In the genomic region with DNA sequence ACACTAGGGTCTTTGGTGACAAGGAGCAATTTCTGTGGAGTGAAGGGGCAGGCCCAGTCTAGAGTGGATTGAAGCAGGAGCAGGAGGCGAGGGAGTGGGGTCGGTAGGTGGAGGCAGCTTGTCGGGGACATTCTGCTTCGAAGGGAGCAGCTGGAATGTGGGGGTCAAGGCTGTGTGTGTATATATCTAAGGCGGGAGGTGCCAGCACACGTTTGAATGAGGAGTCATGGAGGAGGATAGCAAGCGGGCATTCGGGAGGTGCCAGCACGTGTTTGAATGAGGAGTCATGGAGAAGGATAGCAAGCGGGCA, we compare ENCODE assay signal across 25 cellular contexts.
"Had no signal": no experiment of that assay in that cellular context is flagged by ENCODE, and none has a peak within 500 bp of the region (broad histone marks: within the 10 kb centered on the region; RNA-seq: fewer than 3 reads in every experiment).

No MANE protein-coding gene starts in this region.

- H3K27ac Mint-ChIP-seq: activated B cell treated with CpG ODN at 0.5 μM for 24 hours; activated CD8-positive, alpha-beta T cell treated with anti-CD3 and anti-CD28 coated beads for 36 hours; activated naive CD8-positive, alpha-beta T cell treated with anti-CD3 and anti-CD28 coated beads, Interleukin-2, amount 10 ng/mL, durations not matched to agents 7 days and 5 days; activated T-cell treated with anti-CD3 and anti-CD28 coated beads, Interleukin-2, amount 50 U/mL, for 72 hours; activated T-helper 2 cell treated with anti-CD3 and anti-CD28 coated beads, Interferon-gamma antibody, Interleukin-2, Interleukin-4, amounts not matched to agents 10 μg/mL and 5 μg/mL and 100 μg/mL, durations not matched to agents 14 hours and 24 hours and 36 hours; T-cell had no signal

- H3K36me3 Mint-ChIP-seq: activated naive CD8-positive, alpha-beta T cell treated with anti-CD3 and anti-CD28 coated beads, Interleukin-2, amount 10 ng/mL, durations not matched to agents 7 days and 5 days; T-cell had no signal

- H3K4me1 Mint-ChIP-seq: activated B cell treated with CpG ODN at 0.5 μM for 24 hours; activated naive CD8-positive, alpha-beta T cell treated with anti-CD3 and anti-CD28 coated beads, Interleukin-2, amount 10 ng/mL, durations not matched to agents 7 days and 5 days; T-cell had no signal

- H3K27me3 Mint-ChIP-seq: activated B cell treated with CpG ODN at 0.5 μM for 24 hours; activated CD8-positive, alpha-beta T cell treated with anti-CD3 and anti-CD28 coated beads for 36 hours; activated naive CD8-positive, alpha-beta T cell treated with anti-CD3 and anti-CD28 coated beads, Interleukin-2, amount 10 ng/mL, durations not matched to agents 7 days and 5 days; T-cell had no signal

- H3K4me3 ChIP-seq: adrenal gland, MG63, SK-N-MC had no signal

- DNase-seq: activated B cell treated with CpG ODN at 0.5 μM for 24 hours; activated CD4-positive, alpha-beta T cell treated with anti-CD3 and anti-CD28 coated beads for 1 hour; activated CD4-positive, alpha-beta T cell treated with anti-CD3 and anti-CD28 coated beads, Interleukin-2, amount 50 U/mL, for 1 hour; activated CD8-positive, alpha-beta memory T cell treated with anti-CD3 and anti-CD28 coated beads, Interleukin-2, amount 50 U/mL, for 4 hours; activated CD8-positive, alpha-beta T cell treated with anti-CD3 and anti-CD28 coated beads for 36 hours; activated naive CD4-positive, alpha-beta T cell treated with anti-CD3 and anti-CD28 coated beads, Interleukin-2, amount 50 U/mL, for 16 hours; activated naive CD8-positive, alpha-beta T cell treated with anti-CD3 and anti-CD28 coated beads, Interleukin-2, amount 10 ng/mL, durations not matched to agents 7 days and 5 days; activated T-cell treated with anti-CD3 and anti-CD28 coated beads, Interleukin-2, amount 50 U/mL, for 72 hours; anterior cingulate cortex; MG63; MV-4-11; NCI-H1092 treated with DMSO at 0.1 percent for 48 hours; NCI-H1436; NCI-H1694 treated with DMSO at 0.1 percent for 48 hours; NCI-H2029 treated with DMSO at 0.1 percent for 48 hours; NCI-H345; NCI-H510A; NCI-H526 treated with DMSO at 0.1 percent for 48 hours; NCI-H82; T-cell; T-helper 2 cell; T1000 had no signal

- H3K27ac ChIP-seq: adrenal gland, SK-N-MC had no signal

- H3K4me1 ChIP-seq: adrenal gland had no signal

- H3K9me3 Mint-ChIP-seq: activated B cell treated with CpG ODN at 0.5 μM for 24 hours; activated CD8-positive, alpha-beta T cell treated with anti-CD3 and anti-CD28 coated beads for 36 hours; activated naive CD8-positive, alpha-beta T cell treated with anti-CD3 and anti-CD28 coated beads, Interleukin-2, amount 10 ng/mL, durations not matched to agents 7 days and 5 days; activated T-cell treated with anti-CD3 and anti-CD28 coated beads, Interleukin-2, amount 50 U/mL, for 72 hours; activated T-helper 2 cell treated with anti-CD3 and anti-CD28 coated beads, Interferon-gamma antibody, Interleukin-2, Interleukin-4, amounts not matched to agents 10 μg/mL and 5 μg/mL and 100 μg/mL, durations not matched to agents 14 hours and 24 hours and 36 hours; T-cell had no signal

- H3K4me3 Mint-ChIP-seq: activated B cell treated with CpG ODN at 0.5 μM for 24 hours; activated CD8-positive, alpha-beta T cell treated with anti-CD3 and anti-CD28 coated beads for 36 hours; activated naive CD8-positive, alpha-beta T cell treated with anti-CD3 and anti-CD28 coated beads, Interleukin-2, amount 10 ng/mL, durations not matched to agents 7 days and 5 days; activated T-cell treated with anti-CD3 and anti-CD28 coated beads, Interleukin-2, amount 50 U/mL, for 72 hours; T-cell had no signal

- H3K27me3 ChIP-seq: adrenal gland, MG63 had no signal

- H3K9me3 ChIP-seq: adrenal gland, MG63 had no signal

- H3K36me3 ChIP-seq: adrenal gland, MG63 had no signal

- ATAC-seq: activated CD8-positive, alpha-beta T cell treated with anti-CD3 and anti-CD28 coated beads for 36 hours; activated T-cell treated with anti-CD3 and anti-CD28 coated beads, Interleukin-2, amount 50 U/mL, for 72 hours; T-cell had no signal
